10 cellular contexts compared by ENCODE assay signal in genomic region chr17:82613283-82614094, GRCh38. TPM values are rescaled to one million over a fixed set of nuclear protein-coding genes. Genes with fewer than 3 reads are reported as not detected.
DNase-seq lines count a peak whose midpoint lies in the region; ATAC-seq and TF ChIP-seq lines count a peak whose summit lies in the region.
"Had no signal": no experiment of that assay in that cellular context is flagged by ENCODE, and none has a peak within 500 bp of the region (broad histone marks: within the 10 kb centered on the region; RNA-seq: fewer than 3 reads in every experiment).

No MANE protein-coding gene starts in this region.

- H3K4me1 Mint-ChIP-seq in nephron progenitor cell: peaks cover 31% of the 10 kb centered on the region
- H3K4me1 Mint-ChIP-seq in activated T-helper 1 cell treated with anti-CD3 and anti-CD28 coated beads, Interleukin-12 subunit alpha, Interleukin-12 subunit beta, Interleukin-2, Interleukin-4 antibody, amounts not matched to agents 30 ng/mL and 10 ng/mL and 1 ng/mL, durations not matched to agents 14 hours and 24 hours and 36 hours (ENCODE audit: low read depth): no peaks in the 10 kb centered on the region

- H3K9me3 Mint-ChIP-seq in nephron progenitor cell: peaks cover 24% of the 10 kb centered on the region
- no peaks in the 10 kb centered on the region for H3K9me3 Mint-ChIP-seq in activated T-helper 1 cell treated with anti-CD3 and anti-CD28 coated beads, Interleukin-12 subunit alpha, Interleukin-12 subunit beta, Interleukin-2, Interleukin-4 antibody, amounts not matched to agents 30 ng/mL and 10 ng/mL and 1 ng/mL, durations not matched to agents 14 hours and 24 hours and 36 hours

- no peak overlapping the region for H3K4me3 ChIP-seq in H7 (ENCODE audit: insufficient read depth, low read depth, low read length)

- H3K36me3 ChIP-seq in H7 (replicated peaks; ENCODE audit: control insufficient read depth, insufficient read depth, low read length): peaks cover 16% of the 10 kb centered on the region

- H3K27me3 Mint-ChIP-seq in nephron progenitor cell (ENCODE audit: low read depth, poor library complexity): no peaks in the 10 kb centered on the region
- H3K27me3 Mint-ChIP-seq in activated T-helper 1 cell treated with anti-CD3 and anti-CD28 coated beads, Interleukin-12 subunit alpha, Interleukin-12 subunit beta, Interleukin-2, Interleukin-4 antibody, amounts not matched to agents 30 ng/mL and 10 ng/mL and 1 ng/mL, durations not matched to agents 14 hours and 24 hours and 36 hours (ENCODE audit: insufficient read depth): no peaks in the 10 kb centered on the region

- no peaks in the 10 kb centered on the region for H3K27me3 ChIP-seq in H7 (ENCODE audit: control insufficient read depth, insufficient read depth, low read length)

- peaks cover 81% of the 10 kb centered on the region for H3K36me3 Mint-ChIP-seq in nephron progenitor cell (ENCODE audit: low read depth)
- H3K36me3 Mint-ChIP-seq in activated T-helper 1 cell treated with anti-CD3 and anti-CD28 coated beads, Interleukin-12 subunit alpha, Interleukin-12 subunit beta, Interleukin-2, Interleukin-4 antibody, amounts not matched to agents 30 ng/mL and 10 ng/mL and 1 ng/mL, durations not matched to agents 14 hours and 24 hours and 36 hours (ENCODE audit: low read depth): peaks cover 35% of the 10 kb centered on the region

- DNase-seq in H7 (peak; percentile 70), NCI-H510A (lab: John Stamatoyannopoulos, UW) (peak; percentile 90), foreskin melanocyte (peak; percentile 23), nephron progenitor cell (no peak)
- DNase-seq in activated T-helper 1 cell treated with anti-CD3 and anti-CD28 coated beads, Interleukin-12 subunit alpha, Interleukin-12 subunit beta, Interleukin-2, Interleukin-4 antibody, amounts not matched to agents 30 ng/mL and 10 ng/mL and 1 ng/mL, durations not matched to agents 14 hours and 24 hours and 36 hours (ENCODE audit: low spot score): no peak
- no peak for DNase-seq in effector CD4-positive, alpha-beta T cell
- DNase-seq: DMS153; NCI-H526 treated with DMSO at 0.1 percent for 48 hours; stimulated activated CD4-positive, alpha-beta T cell treated with anti-CD3 and anti-CD28 coated beads, Interleukin-4, amount 100 ng/mL, for 4 hours had no signal

- no peak for TF ChIP-seq CTCF in nephron progenitor cell (IDR thresholded peaks at IDR 0.05)

- H3K27ac Mint-ChIP-seq in nephron progenitor cell: peak overlapping the region; percentile 89
- H3K27ac Mint-ChIP-seq in activated T-helper 1 cell treated with anti-CD3 and anti-CD28 coated beads, Interleukin-12 subunit alpha, Interleukin-12 subunit beta, Interleukin-2, Interleukin-4 antibody, amounts not matched to agents 30 ng/mL and 10 ng/mL and 1 ng/mL, durations not matched to agents 14 hours and 24 hours and 36 hours: no peak overlapping the region

- ATAC-seq in GM21447 (IDR thresholded peaks at IDR 0.05; ENCODE audit: unreplicated experiment): no peak

- intact Hi-C loops in activated T-helper 1 cell treated with anti-CD3 and anti-CD28 coated beads, Interleukin-12 subunit alpha, Interleukin-12 subunit beta, Interleukin-2, Interleukin-4 antibody, amounts not matched to agents 30 ng/mL and 10 ng/mL and 1 ng/mL, durations not matched to agents 14 hours and 24 hours and 36 hours (cut with micrococcal nuclease): no loop called here

- peak overlapping the region; percentile 7 for H3K4me3 Mint-ChIP-seq in nephron progenitor cell
- no peak overlapping the region for H3K4me3 Mint-ChIP-seq in activated T-helper 1 cell treated with anti-CD3 and anti-CD28 coated beads, Interleukin-12 subunit alpha, Interleukin-12 subunit beta, Interleukin-2, Interleukin-4 antibody, amounts not matched to agents 30 ng/mL and 10 ng/mL and 1 ng/mL, durations not matched to agents 14 hours and 24 hours and 36 hours

RNA-seq across cellular contexts. Expression of gene WDR45B, which starts 34.8 kb away (rescaled TPM):
- 131 and 150 TPM in 2 replicates for total RNA-seq in H7 (2014; rRNA removed; shearing (Covaris generic))
- 55.1 and 56.7 TPM in 2 replicates for total RNA-seq in activated T-helper 1 cell treated with anti-CD3 and anti-CD28 coated beads, Interleukin-12 subunit alpha, Interleukin-12 subunit beta, Interleukin-2, Interleukin-4 antibody, amounts not matched to agents 30 ng/mL and 10 ng/mL and 1 ng/mL, durations not matched to agents 14 hours and 24 hours and 36 hours

Comparison
In these comparisons a context has a peak if more than half of its experiments do, and no peak if none do; other contexts are left out.
1. DNase-seq: peak in H7 (single experiment), NCI-H510A (single experiment) and foreskin melanocyte (single experiment); none in nephron progenitor cell (single experiment), activated T-helper 1 cell treated with anti-CD3 and anti-CD28 coated beads, Interleukin-12 subunit alpha, Interleukin-12 subunit beta, Interleukin-2, Interleukin-4 antibody, amounts not matched to agents 30 ng/mL and 10 ng/mL and 1 ng/mL, durations not matched to agents 14 hours and 24 hours and 36 hours (single experiment) and effector CD4-positive, alpha-beta T cell (single experiment).